In the genomic region with DNA sequence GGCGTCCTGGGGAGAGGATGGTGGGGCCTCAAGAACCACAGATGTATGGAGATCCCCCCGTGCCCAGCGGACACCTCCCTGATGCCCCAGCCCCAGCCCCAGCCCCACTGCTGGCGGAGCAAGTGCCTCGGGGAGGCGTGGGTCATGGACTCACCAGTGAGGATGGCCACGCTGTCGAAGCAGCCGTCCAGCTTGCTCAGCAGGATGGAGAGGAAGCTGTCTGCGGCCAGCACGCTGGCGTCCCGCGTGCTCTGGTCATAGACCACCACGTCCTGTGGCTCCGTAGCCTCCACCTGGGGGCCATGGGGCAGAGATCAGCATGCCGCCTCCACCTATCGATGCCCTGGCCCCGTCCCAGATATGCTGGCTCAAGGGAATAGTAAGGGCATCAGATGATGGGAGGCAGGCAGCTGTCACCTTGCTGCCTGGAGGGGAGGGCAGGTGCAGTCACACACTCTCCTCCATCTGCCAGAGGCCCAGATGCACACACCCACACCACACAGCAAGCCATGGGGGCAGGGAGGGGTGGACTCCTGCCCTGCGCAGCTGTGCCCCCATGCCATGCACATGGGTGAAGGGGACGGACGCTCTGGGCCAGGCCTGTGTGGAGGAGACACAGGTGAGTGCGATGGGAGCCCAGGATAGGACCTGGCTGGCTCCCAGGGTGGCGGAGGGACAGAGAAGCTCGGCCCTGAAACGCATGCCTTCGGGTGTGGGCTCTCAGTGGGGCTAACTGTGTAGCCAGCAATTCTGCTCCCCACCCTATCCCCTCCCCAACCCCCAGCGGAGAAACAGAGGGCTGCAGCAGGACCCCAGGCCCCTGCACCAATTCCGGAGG, we compare ENCODE assay signal across 2 cellular contexts.
TF ChIP-seq lines count a peak whose summit lies in the region.

No MANE protein-coding gene starts in this region.

TF ChIP-seq in HepG2, 621 proteins besides CTCF, POLR2A, EP300 and RAD21:
- peak; percentile 85 for TF ChIP-seq AGO1 (IDR thresholded peaks at IDR 0.05; ENCODE audit: low read depth, low read length, poor library complexity, severe bottlenecking)
- no peak for TF ChIP-seq HNF4A (CRISPR knock-in tag; IDR thresholded peaks at IDR 0.05)

TF ChIP-seq in neural cell, 6 proteins besides CTCF, POLR2A, EP300 and RAD21:
- TF ChIP-seq MXI1 (conservative IDR thresholded peaks at IDR 0.05; ENCODE audit: poor library complexity, severe bottlenecking) (no peak), POLR2AphosphoS5 (IDR thresholded peaks at IDR 0.05) (peak; percentile 6), EZH2 (IDR thresholded peaks at IDR 0.05; ENCODE audit: borderline replicate concordance, insufficient read depth, low read length, poor library complexity, severe bottlenecking) (no peak)
- TF ChIP-seq, protein P1, sequence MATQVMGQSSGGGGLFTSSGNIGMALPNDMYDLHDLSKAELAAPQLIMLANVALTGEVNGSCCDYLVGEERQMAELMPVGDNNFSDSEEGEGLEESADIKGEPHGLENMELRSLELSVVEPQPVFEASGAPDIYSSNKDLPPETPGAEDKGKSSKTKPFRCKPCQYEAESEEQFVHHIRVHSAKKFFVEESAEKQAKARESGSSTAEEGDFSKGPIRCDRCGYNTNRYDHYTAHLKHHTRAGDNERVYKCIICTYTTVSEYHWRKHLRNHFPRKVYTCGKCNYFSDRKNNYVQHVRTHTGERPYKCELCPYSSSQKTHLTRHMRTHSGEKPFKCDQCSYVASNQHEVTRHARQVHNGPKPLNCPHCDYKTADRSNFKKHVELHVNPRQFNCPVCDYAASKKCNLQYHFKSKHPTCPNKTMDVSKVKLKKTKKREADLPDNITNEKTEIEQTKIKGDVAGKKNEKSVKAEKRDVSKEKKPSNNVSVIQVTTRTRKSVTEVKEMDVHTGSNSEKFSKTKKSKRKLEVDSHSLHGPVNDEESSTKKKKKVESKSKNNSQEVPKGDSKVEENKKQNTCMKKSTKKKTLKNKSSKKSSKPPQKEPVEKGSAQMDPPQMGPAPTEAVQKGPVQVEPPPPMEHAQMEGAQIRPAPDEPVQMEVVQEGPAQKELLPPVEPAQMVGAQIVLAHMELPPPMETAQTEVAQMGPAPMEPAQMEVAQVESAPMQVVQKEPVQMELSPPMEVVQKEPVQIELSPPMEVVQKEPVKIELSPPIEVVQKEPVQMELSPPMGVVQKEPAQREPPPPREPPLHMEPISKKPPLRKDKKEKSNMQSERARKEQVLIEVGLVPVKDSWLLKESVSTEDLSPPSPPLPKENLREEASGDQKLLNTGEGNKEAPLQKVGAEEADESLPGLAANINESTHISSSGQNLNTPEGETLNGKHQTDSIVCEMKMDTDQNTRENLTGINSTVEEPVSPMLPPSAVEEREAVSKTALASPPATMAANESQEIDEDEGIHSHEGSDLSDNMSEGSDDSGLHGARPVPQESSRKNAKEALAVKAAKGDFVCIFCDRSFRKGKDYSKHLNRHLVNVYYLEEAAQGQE (IDR thresholded peaks at IDR 0.05; ENCODE audit: borderline replicate concordance), result no peak
